ENCODE assay signal across 8 cellular contexts in genomic region chr12:62434504-62435336, GRCh38.
DNase-seq lines count a peak whose midpoint lies in the region; TF ChIP-seq lines count a peak whose summit lies in the region.

No MANE protein-coding gene starts in this region.

- no peaks in the 10 kb centered on the region for H3K9me3 ChIP-seq in mucosa of stomach (ENCODE audit: control insufficient read depth, low read length)

- H3K27ac ChIP-seq in coronary artery = no peak overlapping the region

- H3K36me3 ChIP-seq in mucosa of stomach (ENCODE audit: control insufficient read depth, insufficient read depth, low read length) = no peaks in the 10 kb centered on the region

- peak overlapping the region; percentile 76 for H3K4me3 ChIP-seq in coronary artery
- peak overlapping the region; percentile 42 for H3K4me3 ChIP-seq in mucosa of stomach (ENCODE audit: low read length)

- H3K27me3 ChIP-seq in mucosa of stomach (ENCODE audit: control insufficient read depth, insufficient read depth, low read length) = peaks cover 30% of the 10 kb centered on the region

- DNase-seq in activated T-cell treated with anti-CD3 and anti-CD28 coated beads, Interleukin-2, amount 50 U/mL, for 1 hour = peak; percentile 19
- DNase-seq in activated T-cell treated with anti-CD3 and anti-CD28 coated beads for 4 hours (no peak), NCI-H69 (lab: John Stamatoyannopoulos, UW) (peak; percentile 59), coronary artery (ENCODE audit: low spot score) (no peak), dedifferentiated amniotic fluid mesenchymal stem cell (ENCODE audit: extremely low spot score) (no peak), SHP77 (lab: John Stamatoyannopoulos, UW) (no peak), DMS114 treated with DMSO at 0.1 percent for 48 hours (lab: John Stamatoyannopoulos, UW; ENCODE audit: unreplicated experiment) (no peak)

- H3K4me1 ChIP-seq in mucosa of stomach (ENCODE audit: control insufficient read depth, insufficient read depth, low read length) = peaks cover 14% of the 10 kb centered on the region

- H3K9ac ChIP-seq in mucosa of stomach (ENCODE audit: low read length) = peak overlapping the region; percentile 29

- no peak for TF ChIP-seq CTCF in coronary artery (IDR thresholded peaks at IDR 0.05)

Comparison
In these comparisons a context has a peak if more than half of its experiments do, and no peak if none do; other contexts are left out.
1. DNase-seq: peak in activated T-cell treated with anti-CD3 and anti-CD28 coated beads, Interleukin-2, amount 50 U/mL, for 1 hour (single experiment) and NCI-H69 (single experiment); none in activated T-cell treated with anti-CD3 and anti-CD28 coated beads for 4 hours (single experiment), coronary artery (single experiment), dedifferentiated amniotic fluid mesenchymal stem cell (single experiment), SHP77 (0 of 2) and DMS114 treated with DMSO at 0.1 percent for 48 hours (single experiment).